ENCODE assay signal across 9 cellular contexts in genomic region chr2:198054299-198054698, GRCh38.
A peak's percentile ranks its signal among the peaks of the same experiment; 100 is the strongest.
DNase-seq lines count a peak whose midpoint lies in the region; ATAC-seq lines count a peak whose summit lies in the region.
"Had no signal": no experiment of that assay in that cellular context is flagged by ENCODE, and none has a peak within 500 bp of the region (broad histone marks: within the 10 kb centered on the region; RNA-seq: fewer than 3 reads in every experiment).

No MANE protein-coding gene starts in this region.

- ATAC-seq in GM21717 (IDR thresholded peaks at IDR 0.05; ENCODE audit: unreplicated experiment), result peak; percentile 89
- ATAC-seq in activated naive CD4-positive, alpha-beta T cell treated with anti-CD3 and anti-CD28 coated beads, Interleukin-2, amount 50 U/mL, for 72 hours, result peak; percentile 75 to 85

- H3K27ac Mint-ChIP-seq in activated naive CD4-positive, alpha-beta T cell treated with anti-CD3 and anti-CD28 coated beads, Interleukin-2, amount 50 U/mL, for 72 hours, result peak overlapping the region in 1 of 2 donors; percentile 38
- no peak overlapping the region for H3K27ac Mint-ChIP-seq in immature natural killer cell
- H3K27ac Mint-ChIP-seq: T-helper 1 cell treated with Interleukin-12 subunit alpha and Interleukin-12 subunit beta and Interleukin-4 antibody, amounts not matched to agents 30 μg/mL and 1 μg/mL, for 36 hours had no signal

- H3K36me3 ChIP-seq in NT2/D1 (ENCODE audit: insufficient read depth, insufficient read length, low read length), result no peaks in the 10 kb centered on the region

- H3K9ac ChIP-seq in NT2/D1 (ENCODE audit: insufficient read length, low read depth), result no peak overlapping the region

- no peak overlapping the region for H3K4me3 Mint-ChIP-seq in immature natural killer cell
- H3K4me3 Mint-ChIP-seq: T-helper 1 cell treated with Interleukin-12 subunit alpha and Interleukin-12 subunit beta and Interleukin-4 antibody, amounts not matched to agents 30 μg/mL and 1 μg/mL, for 36 hours had no signal

- H3K9me3 ChIP-seq in NT2/D1 (ENCODE audit: insufficient read depth, low read length), result no peaks in the 10 kb centered on the region

- H3K9me3 Mint-ChIP-seq in activated naive CD4-positive, alpha-beta T cell treated with anti-CD3 and anti-CD28 coated beads, Interleukin-2, amount 50 U/mL, for 72 hours, result no peaks in the 10 kb centered on the region
- H3K9me3 Mint-ChIP-seq in immature natural killer cell, result peaks cover 0 to 4% (median 0%) of the 10 kb centered on the region in 6 donors
- H3K9me3 Mint-ChIP-seq: T-helper 1 cell treated with Interleukin-12 subunit alpha and Interleukin-12 subunit beta and Interleukin-4 antibody, amounts not matched to agents 30 μg/mL and 1 μg/mL, for 36 hours had no signal

- no peaks in the 10 kb centered on the region for H3K27me3 ChIP-seq in NT2/D1 (ENCODE audit: insufficient read depth, insufficient read length)

- peak; percentile 3 for DNase-seq in GM04503 (ENCODE audit: low read depth)
- peak; percentile 30 for DNase-seq in NT2/D1 (ENCODE audit: low read depth, low spot score)
- peak in 1 of 2 donors; percentile 27 for DNase-seq in activated naive CD4-positive, alpha-beta T cell treated with anti-CD3 and anti-CD28 coated beads, Interleukin-2, amount 50 U/mL, for 72 hours (ENCODE audit: low spot score in 2 of 2)
- peak in 2 of 3 donors; percentile 10 to 24 for DNase-seq in immature natural killer cell
- peak; percentile 4 for DNase-seq in stimulated activated CD8-positive, alpha-beta memory T cell treated with anti-CD3 and anti-CD28 coated beads, Interleukin-12 subunit alpha, Interleukin-12 subunit beta, amount 100 ng/mL, for 1 hour (ENCODE audit: low read depth)
- DNase-seq in GDM1 (lab: John Stamatoyannopoulos, UW), result no peak
- DNase-seq in NCI-H1930 (lab: John Stamatoyannopoulos, UW), result no peak

- H3K4me3 ChIP-seq in NT2/D1 (ENCODE audit: insufficient read length, low read depth), result no peak overlapping the region

- no peaks in the 10 kb centered on the region for H3K4me1 ChIP-seq in NT2/D1 (ENCODE audit: insufficient read depth, insufficient read length)

- H3K4me1 Mint-ChIP-seq in immature natural killer cell, result no peaks in the 10 kb centered on the region

- H3K27me3 Mint-ChIP-seq in immature natural killer cell (ENCODE audit: low read depth in 3 of 3), result no peaks in the 10 kb centered on the region

- no peaks in the 10 kb centered on the region for H3K36me3 Mint-ChIP-seq in activated naive CD4-positive, alpha-beta T cell treated with anti-CD3 and anti-CD28 coated beads, Interleukin-2, amount 50 U/mL, for 72 hours
- no peaks in the 10 kb centered on the region for H3K36me3 Mint-ChIP-seq in immature natural killer cell

Comparison
In these comparisons a context has a peak if more than half of its experiments do, and no peak if none do; other contexts are left out.
1. DNase-seq: peak in GM04503 (single experiment), NT2/D1 (single experiment), immature natural killer cell (2 of 3) and stimulated activated CD8-positive, alpha-beta memory T cell treated with anti-CD3 and anti-CD28 coated beads, Interleukin-12 subunit alpha, Interleukin-12 subunit beta, amount 100 ng/mL, for 1 hour (single experiment); none in GDM1 (single experiment) and NCI-H1930 (0 of 2).